Comparison of ENCODE assay signal across 32 cellular contexts in genomic region chr16:26196310-26196709, GRCh38.
"Had no signal": no experiment of that assay in that cellular context is flagged by ENCODE, and none has a peak within 500 bp of the region (broad histone marks: within the 10 kb centered on the region; RNA-seq: fewer than 3 reads in every experiment).

No MANE protein-coding gene starts in this region.

- H3K36me3 Mint-ChIP-seq: activated CD4-positive, alpha-beta memory T cell treated with anti-CD3 and anti-CD28 coated beads for 36 hours; activated naive CD4-positive, alpha-beta T cell treated with anti-CD3 and anti-CD28 coated beads, Interleukin-2, amount 50 U/mL, for 72 hours; brain had no signal

- H3K9me3 ChIP-seq: Peyer's patch had no signal

- DNase-seq: activated B cell treated with CpG ODN at 0.5 μM for 24 hours; activated CD4-positive, alpha-beta memory T cell treated with anti-CD3 and anti-CD28 coated beads for 36 hours; activated CD4-positive, alpha-beta T cell treated with anti-CD3 and anti-CD28 coated beads for 4 hours; activated CD4-positive, alpha-beta T cell treated with anti-CD3 and anti-CD28 coated beads, Interleukin-2, amount 50 U/mL, for 1 hour; activated CD4-positive, CD25-positive, alpha-beta regulatory T cell treated with anti-CD3 and anti-CD28 coated beads, Interleukin-2, amount 50 U/mL, for 72 hours; activated CD8-positive, alpha-beta memory T cell treated with anti-CD3 and anti-CD28 coated beads, Interleukin-2, amount 50 U/mL, for 4 hours; activated gamma-delta T cell treated with Interleukin-2 at 50 U/mL for 16 hours; activated naive CD4-positive, alpha-beta T cell treated with anti-CD3 and anti-CD28 coated beads for 36 hours; activated naive CD8-positive, alpha-beta T cell treated with anti-CD3 and anti-CD28 coated beads, Interleukin-2, amount 50 U/mL, for 24 hours; activated T-cell treated with anti-CD3 and anti-CD28 coated beads for 4 hours; activated T-cell treated with anti-CD3 and anti-CD28 coated beads, Interleukin-2, amount 50 U/mL, for 4 hours; anterior cingulate cortex; central memory CD4-positive, alpha-beta T cell; NCI-H1105; NCI-H1417 treated with DMSO at 0.1 percent for 48 hours; NCI-H1930; NCI-H2081 treated with DMSO at 0.1 percent for 48 hours; NCI-H2171; NCI-H510A; NCI-H526 treated with DMSO at 0.1 percent for 48 hours; NCI-H774; Peyer's patch; RPMI8226; SW 1271; T-helper 1 cell; T-helper 2 cell; T-helper 9 cell had no signal

- H3K4me1 ChIP-seq: Peyer's patch had no signal

- H3K4me2 ChIP-seq: KMS-11 had no signal

- H3K27me3 ChIP-seq: Peyer's patch had no signal

- H3K4me3 ChIP-seq: Peyer's patch had no signal

- H3K9me3 Mint-ChIP-seq: activated B cell treated with CpG ODN at 0.5 μM for 24 hours; activated CD4-positive, alpha-beta memory T cell treated with anti-CD3 and anti-CD28 coated beads for 36 hours; activated naive CD4-positive, alpha-beta T cell treated with anti-CD3 and anti-CD28 coated beads for 36 hours; activated T-helper 1 cell treated with anti-CD3 and anti-CD28 coated beads, Interleukin-12 subunit alpha, Interleukin-12 subunit beta, Interleukin-2, Interleukin-4 antibody, amounts not matched to agents 30 ng/mL and 10 ng/mL and 1 ng/mL, durations not matched to agents 14 hours and 24 hours and 36 hours had no signal

- H3K27me3 Mint-ChIP-seq: activated B cell treated with CpG ODN at 0.5 μM for 24 hours, brain had no signal

- H3K27ac Mint-ChIP-seq: activated B cell treated with CpG ODN at 0.5 μM for 24 hours; activated CD4-positive, alpha-beta memory T cell treated with anti-CD3 and anti-CD28 coated beads for 36 hours; activated naive CD4-positive, alpha-beta T cell treated with anti-CD3 and anti-CD28 coated beads for 36 hours; activated naive CD4-positive, alpha-beta T cell treated with anti-CD3 and anti-CD28 coated beads, Interleukin-2, amount 50 U/mL, for 72 hours; activated naive CD8-positive, alpha-beta T cell treated with anti-CD3 and anti-CD28 coated beads, Interleukin-2, amount 50 U/mL, for 24 hours; activated T-helper 1 cell treated with anti-CD3 and anti-CD28 coated beads, Interleukin-12 subunit alpha, Interleukin-12 subunit beta, Interleukin-2, Interleukin-4 antibody, amounts not matched to agents 30 ng/mL and 10 ng/mL and 1 ng/mL, durations not matched to agents 14 hours and 24 hours and 36 hours; brain had no signal

- H3K4me1 Mint-ChIP-seq: activated B cell treated with CpG ODN at 0.5 μM for 24 hours; activated naive CD8-positive, alpha-beta T cell treated with anti-CD3 and anti-CD28 coated beads, Interleukin-2, amount 50 U/mL, for 24 hours; brain had no signal

- H3K9ac ChIP-seq: KMS-11 had no signal

- H3K27ac ChIP-seq: KMS-11, Peyer's patch, VCaP had no signal

- ATAC-seq: activated naive CD4-positive, alpha-beta T cell treated with anti-CD3 and anti-CD28 coated beads, Interleukin-2, amount 50 U/mL, for 72 hours; activated naive CD8-positive, alpha-beta T cell treated with anti-CD3 and anti-CD28 coated beads, Interleukin-2, amount 50 U/mL, for 24 hours; activated T-cell treated with anti-CD3 and anti-CD28 coated beads, Interleukin-2, amount 50 U/mL, for 4 hours had no signal

- H3K4me3 Mint-ChIP-seq: activated B cell treated with CpG ODN at 0.5 μM for 24 hours; activated CD4-positive, alpha-beta memory T cell treated with anti-CD3 and anti-CD28 coated beads for 36 hours; activated naive CD4-positive, alpha-beta T cell treated with anti-CD3 and anti-CD28 coated beads for 36 hours; activated naive CD8-positive, alpha-beta T cell treated with anti-CD3 and anti-CD28 coated beads, Interleukin-2, amount 50 U/mL, for 24 hours; activated T-cell treated with anti-CD3 and anti-CD28 coated beads, Interleukin-2, amount 50 U/mL, for 4 hours; activated T-helper 1 cell treated with anti-CD3 and anti-CD28 coated beads, Interleukin-12 subunit alpha, Interleukin-12 subunit beta, Interleukin-2, Interleukin-4 antibody, amounts not matched to agents 30 ng/mL and 10 ng/mL and 1 ng/mL, durations not matched to agents 14 hours and 24 hours and 36 hours; brain had no signal

- H3K36me3 ChIP-seq: Peyer's patch had no signal
